7 cellular contexts compared by ENCODE assay signal in the genomic region with DNA sequence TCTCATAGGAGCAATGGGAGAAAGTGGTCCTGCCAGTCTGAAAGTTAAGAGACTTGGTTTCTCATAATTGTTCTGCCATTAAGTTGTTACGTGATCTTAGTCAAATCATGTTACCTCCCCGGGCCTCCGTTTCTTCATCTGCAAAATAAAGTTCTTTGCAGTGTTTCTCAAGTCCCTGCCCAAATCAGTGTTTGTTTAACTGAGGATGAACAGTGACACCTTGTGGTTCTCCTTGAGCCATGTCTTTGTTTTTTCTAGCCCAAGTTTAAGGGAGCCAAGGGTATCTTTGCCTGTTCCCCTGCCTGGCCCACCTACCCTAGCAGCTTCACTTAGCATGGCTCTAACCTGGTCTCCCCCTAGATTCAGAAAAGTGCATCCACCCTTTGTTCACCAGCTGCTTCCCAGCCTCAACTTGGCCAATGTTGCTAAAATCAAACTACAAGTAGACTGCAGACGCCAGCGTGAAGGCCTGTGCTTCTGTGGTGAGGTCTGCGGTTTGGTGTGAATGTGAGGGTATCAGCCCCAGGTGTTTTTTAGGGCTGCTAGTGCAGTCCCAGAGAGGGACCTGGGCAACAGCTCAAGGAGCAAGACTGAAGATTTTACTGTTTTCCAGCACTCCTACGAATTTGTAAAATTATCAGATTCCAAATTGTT. TPM values are rescaled to one million over a fixed set of nuclear protein-coding genes. Genes with fewer than 3 reads are reported as not detected.
DNase-seq lines count a peak whose midpoint lies in the region; TF ChIP-seq lines count a peak whose summit lies in the region.

No MANE protein-coding gene starts in this region.

- BruUV-seq in PC-9 (replicated peaks; lab: Mats Ljungman, UMichigan) = no TSS peak

- H2AFZ ChIP-seq in PC-9 = no peak overlapping the region

- H3K27ac ChIP-seq in PC-9 (no peak overlapping the region), dorsolateral prefrontal cortex (peak overlapping the region in 5 of 59 donors; percentile 14 to 60 (median 46))

- H3K9me3 ChIP-seq in PC-9 (ENCODE audit: insufficient read depth, low read depth) = peaks cover 9% of the 10 kb centered on the region

- peaks cover 10% of the 10 kb centered on the region for H3F3A ChIP-seq in PC-9 (ENCODE audit: insufficient read depth, low read depth)

- no peaks in the 10 kb centered on the region for H3K9me3 Mint-ChIP-seq in HFFc6
- no peaks in the 10 kb centered on the region for H3K9me3 Mint-ChIP-seq in activated T-helper 1 cell treated with anti-CD3 and anti-CD28 coated beads, Interleukin-12 subunit alpha, Interleukin-12 subunit beta, Interleukin-2, Interleukin-4 antibody, amounts not matched to agents 30 ng/mL and 10 ng/mL and 1 ng/mL, durations not matched to agents 14 hours and 24 hours and 36 hours

- H3K36me3 ChIP-seq in PC-9 (ENCODE audit: low read depth) = peaks cover 5% of the 10 kb centered on the region; the same call in 1 of the 2 replicates

- H3K27ac Mint-ChIP-seq in HFFc6 = peak overlapping the region; percentile 28; the same call in 1 of the 2 replicates
- H3K27ac Mint-ChIP-seq in activated T-helper 1 cell treated with anti-CD3 and anti-CD28 coated beads, Interleukin-12 subunit alpha, Interleukin-12 subunit beta, Interleukin-2, Interleukin-4 antibody, amounts not matched to agents 30 ng/mL and 10 ng/mL and 1 ng/mL, durations not matched to agents 14 hours and 24 hours and 36 hours = no peak overlapping the region

- no peak overlapping the region for H3K4me2 ChIP-seq in PC-9

- H3K27me3 Mint-ChIP-seq in HFFc6 (ENCODE audit: insufficient read depth) = no peaks in the 10 kb centered on the region; the same call in 1 of the 2 replicates
- H3K27me3 Mint-ChIP-seq in activated T-helper 1 cell treated with anti-CD3 and anti-CD28 coated beads, Interleukin-12 subunit alpha, Interleukin-12 subunit beta, Interleukin-2, Interleukin-4 antibody, amounts not matched to agents 30 ng/mL and 10 ng/mL and 1 ng/mL, durations not matched to agents 14 hours and 24 hours and 36 hours (ENCODE audit: insufficient read depth) = peaks cover 15% of the 10 kb centered on the region

- no peaks in the 10 kb centered on the region for H3K9me2 ChIP-seq in PC-9 (ENCODE audit: insufficient read depth)

- peaks cover 47% of the 10 kb centered on the region for H3K4me1 Mint-ChIP-seq in HFFc6 (ENCODE audit: low read depth)
- H3K4me1 Mint-ChIP-seq in activated T-helper 1 cell treated with anti-CD3 and anti-CD28 coated beads, Interleukin-12 subunit alpha, Interleukin-12 subunit beta, Interleukin-2, Interleukin-4 antibody, amounts not matched to agents 30 ng/mL and 10 ng/mL and 1 ng/mL, durations not matched to agents 14 hours and 24 hours and 36 hours (ENCODE audit: low read depth) = peaks cover 6% of the 10 kb centered on the region

- DNase-seq in GDM1 (lab: John Stamatoyannopoulos, UW) (peak; percentile 9), HFFc6 (peak; percentile 68), PC-9 (peak; percentile 38 to 65), dorsolateral prefrontal cortex (no peak), lung microvascular endothelial cell (ENCODE audit: low read depth in 2 of 2) (peak; percentile 72 to 85)
- DNase-seq in activated T-helper 1 cell treated with anti-CD3 and anti-CD28 coated beads, Interleukin-12 subunit alpha, Interleukin-12 subunit beta, Interleukin-2, Interleukin-4 antibody, amounts not matched to agents 30 ng/mL and 10 ng/mL and 1 ng/mL, durations not matched to agents 14 hours and 24 hours and 36 hours (ENCODE audit: low spot score) = no peak
- DNase-seq in activated T-cell treated with anti-CD3 and anti-CD28 coated beads, Interleukin-2, amount 50 U/mL, for 1 hour = no peak

- TF ChIP-seq CTCF in HFFc6 (IDR thresholded peaks at IDR 0.05) (peak; percentile 88), PC-9 (conservative IDR thresholded peaks at IDR 0.05) (peak; percentile 86), dorsolateral prefrontal cortex (IDR thresholded peaks at IDR 0.05 in 54 of 56, conservative IDR thresholded peaks at IDR 0.05 in 2 of 56; ENCODE audit: low read depth in 1 of 56, partially characterized antibody in 56 of 56) (peak; percentile 39 to 80 (median 66))

- H3K27me3 ChIP-seq in PC-9 (ENCODE audit: insufficient read depth, low read depth) (no peaks in the 10 kb centered on the region), dorsolateral prefrontal cortex (no peaks in the 10 kb centered on the region)

- peaks cover 23% of the 10 kb centered on the region for H3K4me1 ChIP-seq in PC-9 (replicated peaks; ENCODE audit: insufficient read depth)

- H3K4me3 ChIP-seq in PC-9 (no peak overlapping the region), dorsolateral prefrontal cortex (no peak overlapping the region)

- H3K36me3 Mint-ChIP-seq in HFFc6 (ENCODE audit: low read depth) = no peaks in the 10 kb centered on the region
- no peaks in the 10 kb centered on the region for H3K36me3 Mint-ChIP-seq in activated T-helper 1 cell treated with anti-CD3 and anti-CD28 coated beads, Interleukin-12 subunit alpha, Interleukin-12 subunit beta, Interleukin-2, Interleukin-4 antibody, amounts not matched to agents 30 ng/mL and 10 ng/mL and 1 ng/mL, durations not matched to agents 14 hours and 24 hours and 36 hours (ENCODE audit: low read depth)

- POLR2A ChIA-PET in PC-9 (lab: Charles Lee; ENCODE audit: unreplicated experiment) = no interaction called here

- no peaks in the 10 kb centered on the region for H3K79me2 ChIP-seq in PC-9 (ENCODE audit: low read depth)

- CTCF ChIA-PET in PC-9 (lab: Charles Lee) = no interaction called here

- no peaks in the 10 kb centered on the region for H4K20me1 ChIP-seq in PC-9 (ENCODE audit: insufficient read depth)

- intact Hi-C loops in PC-9 (cut with micrococcal nuclease; ENCODE audit: unreplicated experiment) (loop anchor here (1.0 to 10.0 kb wide), 11 partner anchors 49 to 1325 kb away; partner anchors contain the start of genes HIKESHI and PRSS23), dorsolateral prefrontal cortex (cut with DNase I) (loop anchor here (2.0 to 5.0 kb wide), 2 partner anchors 47 to 49 kb away; no protein-coding TSS in a partner anchor)
- intact Hi-C loops in activated T-helper 1 cell treated with anti-CD3 and anti-CD28 coated beads, Interleukin-12 subunit alpha, Interleukin-12 subunit beta, Interleukin-2, Interleukin-4 antibody, amounts not matched to agents 30 ng/mL and 10 ng/mL and 1 ng/mL, durations not matched to agents 14 hours and 24 hours and 36 hours (cut with micrococcal nuclease) = loop anchor here (1.0 to 10.0 kb wide), 4 partner anchors 49 to 1325 kb away; partner anchors contain the start of gene CCDC83

- H3K4me3 Mint-ChIP-seq in HFFc6 = no peak overlapping the region
- no peak overlapping the region for H3K4me3 Mint-ChIP-seq in activated T-helper 1 cell treated with anti-CD3 and anti-CD28 coated beads, Interleukin-12 subunit alpha, Interleukin-12 subunit beta, Interleukin-2, Interleukin-4 antibody, amounts not matched to agents 30 ng/mL and 10 ng/mL and 1 ng/mL, durations not matched to agents 14 hours and 24 hours and 36 hours

RNA-seq across cellular contexts. Expression of gene FZD4, which starts 35.5 kb away (rescaled TPM):
- total RNA-seq in HFFc6 (2021; fragmentation: NEBNext Ultra II Directional; extraction: Animal tissue kit (Norgen Biotek cat#: 25700)) = 10 to 100 TPM; 11.0 to 13.8 (median 12.7) TPM
- total RNA-seq in PC-9 (2021) (2.6 TPM in 2 replicates), dorsolateral prefrontal cortex (10 to 100 TPM in 76 of 120 experiments, 1 to 10 TPM in 44; 5.3 to 20.4 (median 11.1) TPM), lung microvascular endothelial cell (97.0 and 133 TPM in 2 replicates)
- 0.05 TPM in 1 of 2 replicates, not detected in the other for total RNA-seq in activated T-helper 1 cell treated with anti-CD3 and anti-CD28 coated beads, Interleukin-12 subunit alpha, Interleukin-12 subunit beta, Interleukin-2, Interleukin-4 antibody, amounts not matched to agents 30 ng/mL and 10 ng/mL and 1 ng/mL, durations not matched to agents 14 hours and 24 hours and 36 hours

Comparison
In these comparisons a context has a peak if more than half of its experiments do, and no peak if none do; other contexts are left out.
1. DNase-seq: peak in GDM1 (single experiment), HFFc6 (single experiment), PC-9 (2 of 2) and lung microvascular endothelial cell (2 of 2); none in dorsolateral prefrontal cortex (0 of 10), activated T-helper 1 cell treated with anti-CD3 and anti-CD28 coated beads, Interleukin-12 subunit alpha, Interleukin-12 subunit beta, Interleukin-2, Interleukin-4 antibody, amounts not matched to agents 30 ng/mL and 10 ng/mL and 1 ng/mL, durations not matched to agents 14 hours and 24 hours and 36 hours (single experiment) and activated T-cell treated with anti-CD3 and anti-CD28 coated beads, Interleukin-2, amount 50 U/mL, for 1 hour (single experiment).
2. Peak in every context shown above with its lines, with median percentiles within 50 percentile points of each other: CTCF ChIP-seq.